25 cellular contexts compared by ENCODE assay signal in the genomic region with DNA sequence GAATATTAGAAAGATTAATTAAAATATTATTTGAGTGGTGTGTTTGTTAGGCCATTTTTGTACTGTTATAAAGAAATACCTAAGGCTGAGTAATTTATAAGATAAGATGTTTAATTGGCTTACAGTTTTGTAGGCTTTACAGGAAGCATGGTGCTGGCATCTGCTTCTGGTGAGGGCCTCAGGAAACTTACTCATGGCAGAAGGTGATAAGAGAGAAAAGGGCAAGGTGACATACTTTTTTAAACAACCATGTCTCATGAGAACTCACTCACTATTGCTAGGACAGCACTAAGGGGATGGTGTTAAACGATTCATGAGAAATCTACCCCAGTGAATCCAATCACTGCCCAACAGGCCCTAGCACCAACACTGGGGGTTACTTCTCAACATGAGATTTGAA. TPM values are rescaled to one million over a fixed set of nuclear protein-coding genes. Genes with fewer than 3 reads are reported as not detected.
DNase-seq lines count a peak whose midpoint lies in the region; ATAC-seq, FAIRE-seq and TF ChIP-seq lines count a peak whose summit lies in the region.
"Had no signal": no experiment of that assay in that cellular context is flagged by ENCODE, and none has a peak within 500 bp of the region (broad histone marks: within the 10 kb centered on the region; RNA-seq: fewer than 3 reads in every experiment).

No MANE protein-coding gene starts in this region.

- TF ChIP-seq EP300 in K562 (IDR thresholded peaks at IDR 0.05; ENCODE audit: low read length) = no peak

- no peaks in the 10 kb centered on the region for H3K27me3 ChIP-seq in PC-3 (ENCODE audit: low read length)
- no peaks in the 10 kb centered on the region for H3K27me3 ChIP-seq in K562 (ENCODE audit: control insufficient read depth in 2 of 2, insufficient read depth in 2 of 2, low read length in 2 of 2)
- no peaks in the 10 kb centered on the region for H3K27me3 ChIP-seq in trophoblast cell (ENCODE audit: insufficient read depth, low read length)

- H2BK120ac ChIP-seq in trophoblast cell (ENCODE audit: insufficient read depth, low read length, poor library complexity) = no peak overlapping the region

- ATAC-seq in PC-3 (peak; percentile 48), K562 (no peak)
- ATAC-seq: A549, SK-N-SH treated with all-trans-retinoic acid at 6 μM for 48 hours had no signal

- TF ChIP-seq CTCF in PC-3 (conservative IDR thresholded peaks at IDR 0.05; ENCODE audit: low read depth, low read length) (no peak), K562 (IDR thresholded peaks at IDR 0.05 in 2 of 3, conservative IDR thresholded peaks at IDR 0.05 in 1 of 3; ENCODE audit: insufficient read depth in 2 of 3, low read depth in 1 of 3, low read length in 3 of 3) (no peak), fibroblast of pulmonary artery (IDR thresholded peaks at IDR 0.05; ENCODE audit: low read length, missing control alignments) (no peak)

- no peak overlapping the region for H3K9ac ChIP-seq in PC-3 (ENCODE audit: low read length)
- no peak overlapping the region for H3K9ac ChIP-seq in K562 (ENCODE audit: insufficient read depth in 1 of 2, low read depth in 2 of 2, low read length in 2 of 2)
- no peak overlapping the region for H3K9ac ChIP-seq in trophoblast cell (ENCODE audit: low read length)

- no peak overlapping the region for H4K12ac ChIP-seq in trophoblast cell (ENCODE audit: low read depth, low read length)

- no peaks in the 10 kb centered on the region for H3K79me2 ChIP-seq in PC-3 (ENCODE audit: low read length)
- H3K79me2 ChIP-seq in K562 (ENCODE audit: control insufficient read depth, insufficient read depth, low read length) = no peaks in the 10 kb centered on the region
- H3K79me2 ChIP-seq in trophoblast cell (ENCODE audit: control insufficient read depth, insufficient read depth, low read length, poor library complexity) = no peaks in the 10 kb centered on the region

- H4K20me1 ChIP-seq in PC-3 (ENCODE audit: low read length) (no peaks in the 10 kb centered on the region), K562 (replicated peaks; ENCODE audit: control insufficient read depth, insufficient read depth, low read length) (no peaks in the 10 kb centered on the region)

- in situ Hi-C loops in K562 (cut with MboI) = no loop called here

- no peak overlapping the region for H3K4ac ChIP-seq in trophoblast cell (ENCODE audit: low read depth, low read length)

- CTCF ChIA-PET in PC-3 (lab: Charles Lee) = no interaction called here
- CTCF ChIA-PET in K562 (lab: Yijun Ruan, JAX; ENCODE audit: low intra/inter-chr PET ratio) = no interaction called here

- H2AFZ ChIP-seq in PC-3 (ENCODE audit: low read length) (no peak overlapping the region), K562 (ENCODE audit: low read depth, low read length) (no peak overlapping the region), trophoblast cell (ENCODE audit: insufficient read depth, low read length, poor library complexity) (no peak overlapping the region)

- no peak for TF ChIP-seq POLR2A in K562 (conservative IDR thresholded peaks at IDR 0.05)

- no peak overlapping the region for H4K8ac ChIP-seq in trophoblast cell (ENCODE audit: low read depth, low read length)

- no peaks in the 10 kb centered on the region for H3K9me2 ChIP-seq in PC-3 (replicated peaks; ENCODE audit: low read length)

- POLR2A ChIA-PET in PC-3 (lab: Charles Lee; ENCODE audit: unreplicated experiment) = no interaction called here
- POLR2A ChIA-PET in K562 (lab: Yijun Ruan, JAX) = no interaction called here

- H3K36me3 ChIP-seq in PC-3 (ENCODE audit: low read depth, low read length) (no peaks in the 10 kb centered on the region), K562 (ENCODE audit: control insufficient read depth, insufficient read depth, low read length) (no peaks in the 10 kb centered on the region), trophoblast cell (ENCODE audit: control insufficient read depth in 1 of 2, insufficient read depth in 2 of 2, low read length in 2 of 2) (no peaks in the 10 kb centered on the region)

- H3K18ac ChIP-seq in trophoblast cell (ENCODE audit: low read length) = no peak overlapping the region

- H3F3A ChIP-seq in PC-3 (ENCODE audit: low read length, unreplicated experiment) = no peaks in the 10 kb centered on the region

- H3K4me3 ChIP-seq in PC-3 (ENCODE audit: low read length) (no peak overlapping the region), K562 (no peak overlapping the region), fibroblast of pulmonary artery (replicated peaks; ENCODE audit: low read depth, low read length) (no peak overlapping the region), trophoblast cell (ENCODE audit: low read depth, low read length) (no peak overlapping the region)
- H3K4me3 ChIP-seq: A549 had no signal

- no TSS peak for BruUV-seq in PC-3 (replicated peaks; lab: Mats Ljungman, UMichigan)
- BruUV-seq in K562 (replicated peaks; lab: Mats Ljungman, UMichigan) = no TSS peak

- no peak overlapping the region for H3K4me2 ChIP-seq in PC-3 (ENCODE audit: low read length)
- H3K4me2 ChIP-seq in K562 (ENCODE audit: insufficient read depth, low read length) = no peak overlapping the region
- H3K4me2 ChIP-seq in trophoblast cell (ENCODE audit: low read length) = no peak overlapping the region
- H3K4me2 ChIP-seq: A549 had no signal

- 0% methylated on average over 1 of the region's 1 CpG for WGBS in K562 (ENCODE audit: insufficient coverage, low coverage, missing lambda C conversion rate)
- WGBS in trophoblast cell (ENCODE audit: extremely low coverage, insufficient coverage, insufficient read length) = no CpG with 5 or more reads among the region's 1 CpG

- FAIRE-seq in K562 (lab: Jason Lieb, UNC) = no peak
- FAIRE-seq: A549, GM12892, GM18507, H1 had no signal

- H3K23ac ChIP-seq in trophoblast cell (ENCODE audit: low read length) = no peak overlapping the region

- TF ChIP-seq RAD21 in K562 (CRISPR knock-in tag; conservative IDR thresholded peaks at IDR 0.05 in 1 of 2, IDR thresholded peaks at IDR 0.05 in 1 of 2) = no peak

- no peak overlapping the region for H3K27ac ChIP-seq in PC-3 (ENCODE audit: low read length)
- H3K27ac ChIP-seq in K562 (ENCODE audit: extremely low read depth, low read depth, low read length) = no peak overlapping the region
- H3K27ac ChIP-seq in trophoblast cell (ENCODE audit: low read depth, low read length) = no peak overlapping the region
- H3K27ac ChIP-seq: A549, RWPE1 had no signal

- no peaks in the 10 kb centered on the region for H3K9me1 ChIP-seq in K562 (ENCODE audit: control insufficient read depth, insufficient read depth, low read length)

- intact Hi-C loops in PC-3 (cut with micrococcal nuclease) (no loop called here), K562 (cut with micrococcal nuclease) (no loop called here)

- no peak overlapping the region for H3K14ac ChIP-seq in trophoblast cell (ENCODE audit: low read length)

- no peak overlapping the region for H2BK5ac ChIP-seq in trophoblast cell (ENCODE audit: low read depth, low read length, poor library complexity)

- H3K4me1 ChIP-seq in PC-3 (ENCODE audit: insufficient read depth, low read length) = 0 out of 2 replicates have a peak, but pooled peaks cover 4% of the 10 kb centered on the region
- 0 out of 5 replicates have a peak, but pooled peaks cover 0 to 2% of the 10 kb centered on the region in 2 experiments for H3K4me1 ChIP-seq in K562 (replicated peaks in 1 of 2; ENCODE audit: control insufficient read depth in 2 of 2, insufficient read depth in 2 of 2, low read length in 2 of 2)
- H3K4me1 ChIP-seq in trophoblast cell (ENCODE audit: control insufficient read depth in 1 of 2, insufficient read depth in 2 of 2, low read length in 2 of 2) = no peaks in the 10 kb centered on the region
- H3K4me1 ChIP-seq: A549 had no signal

- H3K9me3 ChIP-seq in PC-3 (ENCODE audit: low read length) = no peaks in the 10 kb centered on the region
- no peaks in the 10 kb centered on the region for H3K9me3 ChIP-seq in K562 (replicated peaks; ENCODE audit: control insufficient read depth, insufficient read depth, low read depth, low read length)
- H3K9me3 ChIP-seq in trophoblast cell (ENCODE audit: insufficient read depth, low read depth, low read length) = no peaks in the 10 kb centered on the region
- H3K9me3 ChIP-seq: A549 had no signal

- H4K91ac ChIP-seq in trophoblast cell (ENCODE audit: low read depth, low read length) = no peak overlapping the region

- no peaks in the 10 kb centered on the region for H3K79me1 ChIP-seq in trophoblast cell (ENCODE audit: low read length)

- DNase-seq in Daoy (ENCODE audit: low read depth) (peak; percentile 23), PC-3 (no peak), K562 (ENCODE audit: extremely low read depth in 1 of 4, low spot score in 3 of 4) (peak in 1 of 4 experiments; percentile 15), fibroblast of pulmonary artery (ENCODE audit: low read depth) (peak; percentile 77), nucleus accumbens (lab: John Stamatoyannopoulos, UW) (no peak), NCI-H446 (lab: John Stamatoyannopoulos, UW) (no peak), trophoblast cell (no peak)
- DNase-seq in stimulated activated CD4-positive, alpha-beta T cell treated with anti-CD3 and anti-CD28 coated beads, Interleukin-2, amount 100 ng/mL, for 48 hours = no peak
- DNase-seq: Calu3; CD4-positive, alpha-beta memory T cell; Karpas-422; NCI-H1048; NCI-H1436; NCI-H2029; NCI-H510A; NCI-H748 treated with DMSO at 0.1 percent for 48 hours; SIG-M5 had no signal

- no peak overlapping the region for H2AK5ac ChIP-seq in trophoblast cell (ENCODE audit: low read length)

- H2BK12ac ChIP-seq in trophoblast cell (ENCODE audit: low read length) = no peak overlapping the region

RNA-seq across cellular contexts. Expression of a gene that starts 56.7 kb away (rescaled TPM):
- not detected in 2 replicates for total RNA-seq in Daoy (2014; rRNA removed; shearing (Covaris generic))
- not detected in 2 replicates for total RNA-seq in PC-3 (2014; rRNA removed)
- total RNA-seq in K562 (2011; cell fraction: chromatin; rRNA removed; ENCODE audit: low replicate concordance) = not detected in 2 replicates
- not detected in 2 replicates for total RNA-seq in K562 (2011; cell fraction: nucleolus; rRNA removed)
- total RNA-seq in K562 (2011; cell fraction: nucleoplasm; rRNA removed) = not detected in 2 replicates
- not detected in 2 replicates for total RNA-seq in K562 (2014; rRNA removed)
- not detected in 2 replicates for total RNA-seq in K562 (2014; rRNA removed; fragmentation: Illumina TruSeq; extraction: Trizol)
- total RNA-seq in K562 (2015; rRNA removed; fragmentation: Illumina TruSeq; extraction: Trizol) = not detected in 2 replicates
- total RNA-seq in K562 (2021) = not detected in 2 replicates
- polyA plus RNA-seq in K562 (2011; rRNA removed) = not detected in 2 replicates
- polyA plus RNA-seq in K562 (2011; cell fraction: cytosol; rRNA removed) = not detected in 2 replicates
- polyA plus RNA-seq in K562 (2011; cell fraction: nucleus; rRNA removed) = not detected in 2 replicates
- not detected in 2 replicates for polyA plus RNA-seq in K562 (2012)
- not detected in 2 replicates for polyA plus RNA-seq in K562 (2014; fragmentation: Illumina TruSeq; extraction: Trizol)
- polyA plus RNA-seq in K562 (2014; fragmentation: Nextera tagmentation; extraction: Ambion mirVana) = not detected
- polyA plus RNA-seq in K562 (2014; rRNA removed) = not detected in 2 replicates
- polyA minus RNA-seq in K562 (2011; rRNA and poly(A)+ RNA removed) = not detected in 2 replicates
- not detected in 2 replicates for polyA minus RNA-seq in K562 (2011; cell fraction: cytosol; rRNA and poly(A)+ RNA removed)
- polyA minus RNA-seq in K562 (2011; cell fraction: nucleus; rRNA and poly(A)+ RNA removed) = not detected in 2 replicates
- polyA plus RNA-seq in trophoblast cell (2013) = not detected in 2 replicates
- total RNA-seq: Calu3; CD4-positive, alpha-beta memory T cell; H1; MCF 10A had no signal
- polyA plus RNA-seq: A549; BJ; CD4-positive, alpha-beta memory T cell; H1 had no signal

Comparison
In these comparisons a context has a peak if more than half of its experiments do, and no peak if none do; other contexts are left out.
1. DNase-seq: peak in Daoy (single experiment) and fibroblast of pulmonary artery (single experiment); none in PC-3 (single experiment), nucleus accumbens (0 of 56), NCI-H446 (0 of 2), trophoblast cell (0 of 2) and stimulated activated CD4-positive, alpha-beta T cell treated with anti-CD3 and anti-CD28 coated beads, Interleukin-2, amount 100 ng/mL, for 48 hours (0 of 2).